9 cellular contexts compared by ENCODE assay signal in the genomic region with DNA sequence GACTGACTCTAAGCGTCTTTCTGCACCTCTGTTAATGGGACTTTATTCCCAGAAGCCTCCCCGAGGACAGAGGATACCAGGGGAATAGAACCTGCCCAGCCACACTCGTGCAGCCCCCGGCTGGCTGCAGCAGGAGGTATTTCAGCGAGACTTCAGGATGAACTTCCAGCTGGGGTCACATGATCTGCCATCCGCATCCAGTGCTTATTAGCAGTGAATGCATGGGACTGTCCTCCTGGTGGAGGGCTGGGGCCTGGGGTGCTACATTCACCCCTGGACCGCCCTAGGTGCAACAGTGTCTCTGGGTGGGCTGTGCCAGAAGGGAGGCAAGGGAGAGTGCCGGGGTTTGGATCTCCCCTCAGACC. TPM values are rescaled to one million over a fixed set of nuclear protein-coding genes. Genes with fewer than 3 reads are reported as not detected.
DNase-seq lines count a peak whose midpoint lies in the region; ATAC-seq, FAIRE-seq and TF ChIP-seq lines count a peak whose summit lies in the region.
"Had no signal": no experiment of that assay in that cellular context is flagged by ENCODE, and none has a peak within 500 bp of the region (broad histone marks: within the 10 kb centered on the region; RNA-seq: fewer than 3 reads in every experiment).

No MANE protein-coding gene starts in this region.

- in situ Hi-C loops in astrocyte of the cerebellum (cut with HindIII; ENCODE audit: low sequenced_read_pairs) = no loop called here

- H3K4ac ChIP-seq in mesenchymal stem cell (ENCODE audit: low read depth in 1 of 2, low read length in 2 of 2) = no peak overlapping the region

- peak overlapping the region; percentile 61 for H3K4me3 Mint-ChIP-seq in activated naive CD4-positive, alpha-beta T cell treated with anti-CD3 and anti-CD28 coated beads, Interleukin-2, amount 10 ng/mL, durations not matched to agents 7 days and 5 days

- H2BK5ac ChIP-seq in mesenchymal stem cell (ENCODE audit: low read depth, low read length, poor library complexity, severe bottlenecking) = no peak overlapping the region

- no peak overlapping the region for H3K9ac ChIP-seq in mesenchymal stem cell (ENCODE audit: low read length)

- WGBS in mesenchymal stem cell = 82% methylated on average over 8 of the region's 8 CpGs

- no peak for FAIRE-seq in HTR-8/SVneo (lab: Jason Lieb, UNC)
- FAIRE-seq: urothelium cell line had no signal

- H3K4me3 ChIP-seq in astrocyte of the cerebellum (ENCODE audit: low read depth, low read length) (peak overlapping the region; percentile 43), mesenchymal stem cell (ENCODE audit: insufficient read depth in 1 of 2, low read depth in 1 of 2, low read length in 2 of 2) (peak overlapping the region in 1 of 2 experiments; percentile 70), tibial artery (peak overlapping the region; percentile 65 to 85)

- no peak overlapping the region for H2BK120ac ChIP-seq in mesenchymal stem cell (ENCODE audit: low read depth, low read length)

- no peak for TF ChIP-seq CTCF in astrocyte of the cerebellum (IDR thresholded peaks at IDR 0.05; ENCODE audit: low read depth, low read length, missing control alignments)
- TF ChIP-seq CTCF in tibial artery (IDR thresholded peaks at IDR 0.05) = no peak

- H3K9me3 ChIP-seq in mesenchymal stem cell (ENCODE audit: control insufficient read depth, low read length) = no peaks in the 10 kb centered on the region
- H3K9me3 ChIP-seq in tibial artery = no peaks in the 10 kb centered on the region

- peak overlapping the region; percentile 82 for H3K4me2 ChIP-seq in mesenchymal stem cell (ENCODE audit: low read length, poor library complexity, severe bottlenecking)

- intact Hi-C loops in tibial artery (cut with DNase I; ENCODE audit: low total_unique reads) = loop anchor here (10.0 kb wide), 1 partner anchor 116 kb away; no protein-coding TSS in a partner anchor

- H3K27me3 ChIP-seq in mesenchymal stem cell (ENCODE audit: control insufficient read depth in 1 of 2, insufficient read depth in 1 of 2, low read length in 2 of 2) (peaks cover 23 to 62% of the 10 kb centered on the region in 2 experiments), tibial artery (no peaks in the 10 kb centered on the region)

- no peak overlapping the region for H2AFZ ChIP-seq in mesenchymal stem cell (ENCODE audit: low read depth, low read length)

- no peak overlapping the region for H4K8ac ChIP-seq in mesenchymal stem cell (ENCODE audit: low read length)

- H3K23ac ChIP-seq in mesenchymal stem cell (ENCODE audit: low read length in 2 of 2) = no peak overlapping the region

- H3K27ac Mint-ChIP-seq in activated naive CD4-positive, alpha-beta T cell treated with anti-CD3 and anti-CD28 coated beads, Interleukin-2, amount 10 ng/mL, durations not matched to agents 7 days and 5 days = no peak overlapping the region

- no peak overlapping the region for H2BK15ac ChIP-seq in mesenchymal stem cell (ENCODE audit: low read depth, poor library complexity, severe bottlenecking)

- H3K9me3 Mint-ChIP-seq in activated naive CD4-positive, alpha-beta T cell treated with anti-CD3 and anti-CD28 coated beads, Interleukin-2, amount 10 ng/mL, durations not matched to agents 7 days and 5 days = no peaks in the 10 kb centered on the region

- peaks cover 0 to 28% of the 10 kb centered on the region in 2 experiments for H3K36me3 ChIP-seq in mesenchymal stem cell (ENCODE audit: control insufficient read depth in 1 of 2, insufficient read depth in 2 of 2, low read depth in 1 of 2, low read length in 2 of 2)
- peaks cover 0 to 4% (median 0%) of the 10 kb centered on the region in 3 donors for H3K36me3 ChIP-seq in tibial artery

- peaks cover 18% of the 10 kb centered on the region for H3K4me1 Mint-ChIP-seq in activated naive CD4-positive, alpha-beta T cell treated with anti-CD3 and anti-CD28 coated beads, Interleukin-2, amount 10 ng/mL, durations not matched to agents 7 days and 5 days

- peaks cover 42% of the 10 kb centered on the region for H3K4me1 ChIP-seq in mesenchymal stem cell (ENCODE audit: control insufficient read depth, insufficient read depth, low read depth, low read length)
- peaks cover 0 to 72% (median 60%) of the 10 kb centered on the region in 4 donors for H3K4me1 ChIP-seq in tibial artery

- H2BK12ac ChIP-seq in mesenchymal stem cell (ENCODE audit: low read length in 2 of 2) = no peak overlapping the region

- no peak overlapping the region for H3K18ac ChIP-seq in mesenchymal stem cell (ENCODE audit: low read depth in 1 of 2, low read length in 2 of 2)

- CTCF ChIA-PET in activated naive CD4-positive, alpha-beta T cell treated with anti-CD3 and anti-CD28 coated beads, Interleukin-2, amount 10 ng/mL, durations not matched to agents 7 days and 5 days (lab: Charles Lee) = no interaction called here

- no peak for ATAC-seq in GM21529 (IDR thresholded peaks at IDR 0.05; ENCODE audit: unreplicated experiment)

- peaks cover 53% of the 10 kb centered on the region for H3K27me3 Mint-ChIP-seq in activated naive CD4-positive, alpha-beta T cell treated with anti-CD3 and anti-CD28 coated beads, Interleukin-2, amount 10 ng/mL, durations not matched to agents 7 days and 5 days

- peaks cover 17% of the 10 kb centered on the region for H3K79me1 ChIP-seq in mesenchymal stem cell (replicated peaks; ENCODE audit: low read length, poor library complexity, severe bottlenecking)

- no peak overlapping the region for H2AK5ac ChIP-seq in mesenchymal stem cell (ENCODE audit: low read length, severe bottlenecking)

- no peak overlapping the region for H3K27ac ChIP-seq in mesenchymal stem cell (ENCODE audit: low read length, poor library complexity, severe bottlenecking)
- H3K27ac ChIP-seq in tibial artery = peak overlapping the region; percentile 85 to 89

- H3K36me3 Mint-ChIP-seq in activated naive CD4-positive, alpha-beta T cell treated with anti-CD3 and anti-CD28 coated beads, Interleukin-2, amount 10 ng/mL, durations not matched to agents 7 days and 5 days = no peaks in the 10 kb centered on the region

- no peak overlapping the region for H4K91ac ChIP-seq in mesenchymal stem cell (ENCODE audit: low read length)

- no peak for DNase-seq in activated naive CD4-positive, alpha-beta T cell treated with anti-CD3 and anti-CD28 coated beads, Interleukin-2, amount 10 ng/mL, durations not matched to agents 7 days and 5 days
- DNase-seq in activated naive CD4-positive, alpha-beta T cell treated with anti-CD3 and anti-CD28 coated beads, Interleukin-2, amount 50 U/mL, for 16 hours = no peak
- DNase-seq in astrocyte of the cerebellum (ENCODE audit: low read depth) (no peak), mesenchymal stem cell (no peak), tibial artery (no peak), dermis blood vessel endothelial cell (no peak), HTR-8/SVneo (ENCODE audit: insufficient read length, low spot score) (no peak)

- H3K14ac ChIP-seq in mesenchymal stem cell (ENCODE audit: low read length in 2 of 2) = no peak overlapping the region

RNA-seq across cellular contexts. Expression of a gene that starts 1.6 kb away (rescaled TPM):
- polyA plus RNA-seq in mesenchymal stem cell (2013, experiment 1 of 2) = 6.2 TPM
- 5.8 TPM for polyA plus RNA-seq in mesenchymal stem cell (2013, experiment 2 of 2)
- total RNA-seq in dermis blood vessel endothelial cell = 0.37 and 1.2 TPM in 2 replicates

RNA-seq across cellular contexts. Expression of a gene that starts 14.6 kb away (rescaled TPM):
- not detected for polyA plus RNA-seq in mesenchymal stem cell (2013, experiment 1 of 2)
- polyA plus RNA-seq in mesenchymal stem cell (2013, experiment 2 of 2) = not detected
- total RNA-seq in dermis blood vessel endothelial cell = not detected in 2 replicates

RNA-seq across cellular contexts. Expression of a gene that starts 27.6 kb away (rescaled TPM):
- not detected for polyA plus RNA-seq in mesenchymal stem cell (2013, experiment 1 of 2)
- not detected for polyA plus RNA-seq in mesenchymal stem cell (2013, experiment 2 of 2)
- not detected in 2 replicates for total RNA-seq in dermis blood vessel endothelial cell

RNA-seq across cellular contexts. Expression of a gene that starts 37.8 kb away (rescaled TPM):
- not detected for polyA plus RNA-seq in mesenchymal stem cell (2013, experiment 1 of 2)
- polyA plus RNA-seq in mesenchymal stem cell (2013, experiment 2 of 2) = not detected
- total RNA-seq in dermis blood vessel endothelial cell = not detected in 2 replicates

RNA-seq across cellular contexts. Expression of a gene that starts 51.4 kb away (rescaled TPM):
- polyA plus RNA-seq in mesenchymal stem cell (2013, experiment 1 of 2) = not detected
- not detected for polyA plus RNA-seq in mesenchymal stem cell (2013, experiment 2 of 2)
- total RNA-seq in dermis blood vessel endothelial cell = not detected in 2 replicates
